8 cellular contexts compared by ENCODE assay signal in genomic region chr5:34655354-34655991, GRCh38. TPM values are rescaled to one million over a fixed set of nuclear protein-coding genes. Genes with fewer than 3 reads are reported as not detected.
DNase-seq lines count a peak whose midpoint lies in the region; ATAC-seq and TF ChIP-seq lines count a peak whose summit lies in the region.

No MANE protein-coding gene starts in this region.

- H3K4me1 ChIP-seq in NT2/D1 (ENCODE audit: insufficient read depth, insufficient read length) (no peaks in the 10 kb centered on the region), cardiac muscle cell (ENCODE audit: low read depth) (peaks cover 4% of the 10 kb centered on the region)

- no peak for TF ChIP-seq CTCF in cardiac muscle cell (IDR thresholded peaks at IDR 0.05; ENCODE audit: low read depth, low read length)

- peak; percentile 54 for ATAC-seq in GM19324 (IDR thresholded peaks at IDR 0.05; ENCODE audit: low FRiP score, unreplicated experiment)
- ATAC-seq in HG02642 (IDR thresholded peaks at IDR 0.05; ENCODE audit: poor library complexity, unreplicated experiment): no peak
- ATAC-seq in GM18858 (IDR thresholded peaks at IDR 0.05; ENCODE audit: unreplicated experiment): no peak

- H3K36me3 ChIP-seq in NT2/D1 (ENCODE audit: insufficient read depth, insufficient read length, low read length) (peaks cover 19% of the 10 kb centered on the region), cardiac muscle cell (no peaks in the 10 kb centered on the region)

- peak overlapping the region; percentile 80 for H3K4me3 ChIP-seq in NT2/D1 (ENCODE audit: insufficient read length, low read depth)
- peak overlapping the region; percentile 77 for H3K4me3 ChIP-seq in cardiac muscle cell

- H3K9me3 ChIP-seq in NT2/D1 (ENCODE audit: insufficient read depth, low read length) (no peaks in the 10 kb centered on the region), cardiac muscle cell (ENCODE audit: low read depth) (no peaks in the 10 kb centered on the region)

- peak overlapping the region; percentile 64 for H3K9ac ChIP-seq in NT2/D1 (ENCODE audit: insufficient read length, low read depth)

- H3K27me3 ChIP-seq in NT2/D1 (ENCODE audit: insufficient read depth, insufficient read length): no peaks in the 10 kb centered on the region
- H3K27me3 ChIP-seq in cardiac muscle cell: no peaks in the 10 kb centered on the region

- in situ Hi-C loops in ACHN (cut with HindIII; ENCODE audit: low pct_ligation_motif_present, low pct_unique_long_range_greater_than_20kb, low sequenced_read_pairs): no loop called here

- H3K27ac ChIP-seq in angular gyrus (ENCODE audit: low read depth, low read length) (peak overlapping the region; percentile 58), cardiac muscle cell (peak overlapping the region; percentile 81)

- DNase-seq in ACHN: peak; percentile 68
- DNase-seq in NT2/D1 (ENCODE audit: low read depth, low spot score): no peak
- DNase-seq in cardiac muscle cell (ENCODE audit: low read depth in 1 of 2, low spot score in 1 of 2): peak; percentile 71 to 80
- DNase-seq in nucleus accumbens (lab: John Stamatoyannopoulos, UW): peak in 50 of 56 donors; percentile 12 to 76 (median 40)

RNA-seq across cellular contexts. Expression of gene RAI14, which starts 0.7 kb away (rescaled TPM):
- 11.6 and 12.8 TPM in 2 replicates for total RNA-seq in cardiac muscle cell
- polyA plus RNA-seq in cardiac muscle cell: 9.6 and 13.4 TPM in 2 replicates
